Comparison of ENCODE assay signal across 8 cellular contexts in the genomic region with DNA sequence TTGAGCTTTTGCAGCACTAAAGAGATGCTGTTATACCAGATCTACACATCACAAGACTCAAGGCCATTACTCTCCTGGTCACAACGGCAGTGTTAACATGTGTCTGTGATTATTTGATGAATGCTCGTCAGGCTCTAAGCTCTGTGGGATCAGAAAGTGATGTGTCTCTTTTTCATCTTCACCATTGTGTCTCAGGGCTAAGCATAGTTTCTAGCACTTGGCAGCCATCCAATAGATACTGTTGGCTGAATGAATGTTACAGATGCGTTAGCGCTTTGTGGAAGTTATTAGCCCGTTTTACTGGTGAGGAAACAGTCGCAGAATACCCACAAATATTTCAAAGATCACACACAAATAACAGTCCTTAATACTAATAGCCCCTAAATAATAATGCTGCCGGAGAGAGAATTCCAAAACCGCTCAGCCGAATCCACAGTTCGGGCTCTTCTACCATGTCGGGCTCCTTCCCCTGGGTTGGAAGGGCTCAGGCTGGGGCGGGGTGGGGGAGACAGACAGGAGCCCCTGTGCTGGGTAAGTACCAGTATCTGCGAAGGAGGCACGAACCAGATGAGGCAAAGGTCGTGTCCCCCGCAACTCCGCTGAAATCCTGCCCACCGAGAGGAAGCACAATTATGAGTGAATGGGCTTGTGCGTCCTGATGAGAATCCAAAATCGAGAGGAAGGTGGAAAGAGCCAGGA. TPM values are rescaled to one million over a fixed set of nuclear protein-coding genes. Genes with fewer than 3 reads are reported as not detected.
DNase-seq lines count a peak whose midpoint lies in the region; ATAC-seq and TF ChIP-seq lines count a peak whose summit lies in the region.

No MANE protein-coding gene starts in this region.

- peak overlapping the region; percentile 70 to 83 for H3K4me3 Mint-ChIP-seq in activated T-cell treated with anti-CD3 and anti-CD28 coated beads, Interleukin-2, amount 50 U/mL, for 72 hours
- H3K4me3 Mint-ChIP-seq in activated naive CD8-positive, alpha-beta T cell treated with anti-CD3 and anti-CD28 coated beads for 36 hours: peak overlapping the region; percentile 78
- peak overlapping the region; percentile 91 for H3K4me3 Mint-ChIP-seq in type B pancreatic cell

- no peak for ATAC-seq in activated T-cell treated with anti-CD3 and anti-CD28 coated beads, Interleukin-2, amount 50 U/mL, for 72 hours (replicated peaks in 1 of 2)
- no peak for ATAC-seq in activated CD4-positive, CD25-positive, alpha-beta regulatory T cell treated with anti-CD3 and anti-CD28 coated beads, Interleukin-2, amount 50 U/mL, for 24 hours
- ATAC-seq in HG03135 (IDR thresholded peaks at IDR 0.05; ENCODE audit: unreplicated experiment) (no peak), left lobe of liver (no peak)

- DNase-seq in activated T-cell treated with anti-CD3 and anti-CD28 coated beads, Interleukin-2, amount 50 U/mL, for 72 hours: no peak
- DNase-seq in activated T-cell treated with anti-CD3 and anti-CD28 coated beads, Interleukin-2, amount 50 U/mL, for 1 hour: no peak
- DNase-seq in activated naive CD8-positive, alpha-beta T cell treated with anti-CD3 and anti-CD28 coated beads for 36 hours: no peak
- peak; percentile 46 for DNase-seq in iris pigment epithelial cell (ENCODE audit: low read depth)
- DNase-seq in type B pancreatic cell (ENCODE audit: extremely low spot score, unreplicated experiment): no peak
- no peak for DNase-seq in left lobe of liver (ENCODE audit: low spot score)

- H3K9me3 Mint-ChIP-seq in activated T-cell treated with anti-CD3 and anti-CD28 coated beads, Interleukin-2, amount 50 U/mL, for 72 hours: no peaks in the 10 kb centered on the region
- H3K9me3 Mint-ChIP-seq in activated naive CD8-positive, alpha-beta T cell treated with anti-CD3 and anti-CD28 coated beads for 36 hours: no peaks in the 10 kb centered on the region
- H3K9me3 Mint-ChIP-seq in type B pancreatic cell: no peaks in the 10 kb centered on the region

- H3K36me3 Mint-ChIP-seq in activated T-cell treated with anti-CD3 and anti-CD28 coated beads, Interleukin-2, amount 50 U/mL, for 72 hours (ENCODE audit: insufficient read depth in 2 of 2): no peaks in the 10 kb centered on the region
- no peaks in the 10 kb centered on the region for H3K36me3 Mint-ChIP-seq in activated naive CD8-positive, alpha-beta T cell treated with anti-CD3 and anti-CD28 coated beads for 36 hours
- no peaks in the 10 kb centered on the region for H3K36me3 Mint-ChIP-seq in type B pancreatic cell

- peaks cover 69% of the 10 kb centered on the region for H3K27me3 Mint-ChIP-seq in activated T-cell treated with anti-CD3 and anti-CD28 coated beads, Interleukin-2, amount 50 U/mL, for 72 hours (ENCODE audit: low read depth)
- peaks cover 76% of the 10 kb centered on the region for H3K27me3 Mint-ChIP-seq in activated naive CD8-positive, alpha-beta T cell treated with anti-CD3 and anti-CD28 coated beads for 36 hours
- H3K27me3 Mint-ChIP-seq in type B pancreatic cell: peaks cover 83% of the 10 kb centered on the region

- H3K4me1 Mint-ChIP-seq in activated T-cell treated with anti-CD3 and anti-CD28 coated beads, Interleukin-2, amount 50 U/mL, for 72 hours (ENCODE audit: low read depth): peaks cover 14% of the 10 kb centered on the region
- H3K4me1 Mint-ChIP-seq in activated naive CD8-positive, alpha-beta T cell treated with anti-CD3 and anti-CD28 coated beads for 36 hours: peaks cover 20% of the 10 kb centered on the region
- H3K4me1 Mint-ChIP-seq in type B pancreatic cell (ENCODE audit: unreplicated experiment): peaks cover 15% of the 10 kb centered on the region

- H3K27ac Mint-ChIP-seq in activated T-cell treated with anti-CD3 and anti-CD28 coated beads, Interleukin-2, amount 50 U/mL, for 72 hours: no peak overlapping the region
- H3K27ac Mint-ChIP-seq in activated naive CD8-positive, alpha-beta T cell treated with anti-CD3 and anti-CD28 coated beads for 36 hours: no peak overlapping the region
- H3K27ac Mint-ChIP-seq in type B pancreatic cell: peak overlapping the region; percentile 65

- TF ChIP-seq CTCF in type B pancreatic cell (conservative IDR thresholded peaks at IDR 0.05): no peak

RNA-seq across cellular contexts. Expression of a gene that starts 1.1 kb away (rescaled TPM):
- total RNA-seq in activated T-cell treated with anti-CD3 and anti-CD28 coated beads, Interleukin-2, amount 50 U/mL, for 72 hours: under 1 TPM in 1 of 2 donors, not detected in 1; 0.21 TPM
- 1 to 10 TPM; 1.3 to 1.6 TPM for total RNA-seq in activated naive CD8-positive, alpha-beta T cell treated with anti-CD3 and anti-CD28 coated beads for 36 hours
- total RNA-seq in type B pancreatic cell (ENCODE audit: low replicate concordance): 0.67 and 1.4 TPM in 2 replicates
- total RNA-seq in left lobe of liver: not detected
